Comparison of ENCODE assay signal across 17 cellular contexts in genomic region chr9:114856210-114856941, GRCh38. TPM values are rescaled to one million over a fixed set of nuclear protein-coding genes. Genes with fewer than 3 reads are reported as not detected.
DNase-seq lines count a peak whose midpoint lies in the region; ATAC-seq, FAIRE-seq and TF ChIP-seq lines count a peak whose summit lies in the region.
"Had no signal": no experiment of that assay in that cellular context is flagged by ENCODE, and none has a peak within 500 bp of the region (broad histone marks: within the 10 kb centered on the region; RNA-seq: fewer than 3 reads in every experiment).

No MANE protein-coding gene starts in this region.

- H3K4me3 ChIP-seq in AG10803 (ENCODE audit: low read length) (no peak overlapping the region), SK-N-MC (no peak overlapping the region), pancreas (no peak overlapping the region), lower lobe of right lung (no peak overlapping the region)
- H3K4me3 ChIP-seq: ascending aorta had no signal

- peak; percentile 92 for DNase-seq in AG10803 (ENCODE audit: low read depth)
- DNase-seq in SK-N-MC (ENCODE audit: low read depth, low spot score) = no peak
- peak; percentile 70 for DNase-seq in fibroblast of the conjunctiva (ENCODE audit: low read depth)
- no peak for DNase-seq in pancreas
- no peak for DNase-seq in posterior vena cava (ENCODE audit: low spot score)
- DNase-seq in lower lobe of right lung = no peak
- DNase-seq in GM19240 (ENCODE audit: insufficient read length, low spot score) = no peak
- DNase-seq: activated CD4-positive, alpha-beta T cell treated with anti-CD3 and anti-CD28 coated beads for 48 hours; GOT3; midbrain; MM.1S; stimulated activated CD4-positive, alpha-beta T cell treated with anti-CD3 and anti-CD28 coated beads, Interleukin-2, amount 100 ng/mL, for 24 hours; T-helper 17 cell had no signal

- TF ChIP-seq CTCF in AG10803 (conservative IDR thresholded peaks at IDR 0.05; ENCODE audit: low read length) (no peak), pancreas (IDR thresholded peaks at IDR 0.05) (no peak), lower lobe of right lung (IDR thresholded peaks at IDR 0.05) (no peak)

- H3K36me3 ChIP-seq in SK-N-MC (ENCODE audit: insufficient read depth, low read length) (no peaks in the 10 kb centered on the region), pancreas (no peaks in the 10 kb centered on the region), lower lobe of right lung (no peaks in the 10 kb centered on the region)
- H3K36me3 ChIP-seq: ascending aorta had no signal

- peak in 1 of 4 donors; percentile 38 for ATAC-seq in pancreas
- ATAC-seq in HG03039 (IDR thresholded peaks at IDR 0.05; ENCODE audit: unreplicated experiment) = no peak
- ATAC-seq in lower lobe of right lung = no peak
- ATAC-seq: T-helper 17 cell had no signal

- no peaks in the 10 kb centered on the region for H3K9me3 ChIP-seq in SK-N-MC (ENCODE audit: low read depth, low read length)
- no peaks in the 10 kb centered on the region for H3K9me3 ChIP-seq in pancreas
- H3K9me3 ChIP-seq in lower lobe of right lung = no peaks in the 10 kb centered on the region
- H3K9me3 ChIP-seq: ascending aorta had no signal

- H3K4me1 ChIP-seq in pancreas = no peaks in the 10 kb centered on the region
- H3K4me1 ChIP-seq in lower lobe of right lung = peaks cover 11% of the 10 kb centered on the region
- H3K4me1 ChIP-seq: ascending aorta, parathyroid adenoma had no signal

- H3K9ac ChIP-seq in SK-N-MC (ENCODE audit: insufficient read length) = no peak overlapping the region
- H3K9ac ChIP-seq: parathyroid adenoma had no signal

- H3K27me3 ChIP-seq in pancreas (no peaks in the 10 kb centered on the region), lower lobe of right lung (ENCODE audit: low read depth) (no peaks in the 10 kb centered on the region)
- H3K27me3 ChIP-seq: ascending aorta had no signal

- FAIRE-seq in pancreas (lab: Jason Lieb, UNC) = peak; percentile 34

- intact Hi-C loops in pancreas (cut with DNase I) = no loop called here
- intact Hi-C loops in posterior vena cava (cut with DNase I) = no loop called here
- intact Hi-C loops in lower lobe of right lung (cut with DNase I) = no loop called here

- H3K27ac ChIP-seq in SK-N-MC (peak overlapping the region; percentile 11; the same call in 1 of the 2 replicates), pancreas (no peak overlapping the region), lower lobe of right lung (no peak overlapping the region)
- H3K27ac ChIP-seq: ascending aorta, parathyroid adenoma had no signal

- 74 to 85% methylated on average over 4 of the region's 4 CpGs for WGBS in pancreas, 2 donors

RNA-seq across cellular contexts. Expression of gene TNFSF15, which starts 50.5 kb away (rescaled TPM):
- 1 to 10 TPM in 1 of 6 donors, under 1 TPM in 5; 0.04 to 1.7 (median 0.16) TPM for total RNA-seq in pancreas
- polyA plus RNA-seq in pancreas = under 1 TPM; 0.04 to 0.09 TPM
- under 1 TPM; 0.28 to 0.52 TPM for total RNA-seq in posterior vena cava
- 5.2 TPM for total RNA-seq in lower lobe of right lung
- total RNA-seq: G401 had no signal

Comparison
In these comparisons a context has a peak if more than half of its experiments do, and no peak if none do; other contexts are left out.
1. DNase-seq: peak in AG10803 (single experiment) and fibroblast of the conjunctiva (single experiment); none in SK-N-MC (single experiment), pancreas (0 of 6), posterior vena cava (single experiment), lower lobe of right lung (single experiment) and GM19240 (single experiment).